In genomic region chr2:62505649-62506420, GRCh38 we compare ENCODE assay signal across 8 cellular contexts. TPM values are rescaled to one million over a fixed set of nuclear protein-coding genes. Genes with fewer than 3 reads are reported as not detected.
DNase-seq lines count a peak whose midpoint lies in the region; ATAC-seq and TF ChIP-seq lines count a peak whose summit lies in the region.

TSS of gene TMEM17 (minus strand) at chr2:62506195. CDS start at chr2:62506129, 66 bp downstream.

- H3K4me3 Mint-ChIP-seq in activated T-helper 17 cell treated with anti-CD3 and anti-CD28 coated beads, Interleukin-2, amount 50 U/mL, for 72 hours = peak within 1 kb of the TSS; percentile 63
- peak within 1 kb of the TSS; percentile 75 for H3K4me3 Mint-ChIP-seq in natural killer cell treated with Interleukin-12 subunit alpha and Interleukin-12 subunit beta and Interleukin-15 and Interleukin-18, amount 100 ng/mL, for 72 hours

- H3K27me3 ChIP-seq in HL-60 (ENCODE audit: insufficient read depth, poor library complexity, severe bottlenecking) (no peaks in the 10 kb centered on the region), foreskin keratinocyte (no peaks in the 10 kb centered on the region), tibial nerve (no peaks in the 10 kb centered on the region)

- peaks cover 24% of the 10 kb centered on the region for H3K27me3 Mint-ChIP-seq in activated T-helper 17 cell treated with anti-CD3 and anti-CD28 coated beads, Interleukin-2, amount 50 U/mL, for 72 hours
- H3K27me3 Mint-ChIP-seq in natural killer cell treated with Interleukin-12 subunit alpha and Interleukin-12 subunit beta and Interleukin-15 and Interleukin-18, amount 100 ng/mL, for 72 hours = peaks cover 9 to 20% of the 10 kb centered on the region in 2 donors

- peak within 1 kb of the TSS; percentile 95 for H3K4me3 ChIP-seq in HL-60 (replicated peaks; ENCODE audit: insufficient read depth, low read length)
- H3K4me3 ChIP-seq in tibial nerve = peak within 1 kb of the TSS; percentile 54 to 76 (median 66)

- no peak within 1 kb of the TSS for H3K27ac Mint-ChIP-seq in activated T-helper 17 cell treated with anti-CD3 and anti-CD28 coated beads, Interleukin-2, amount 50 U/mL, for 72 hours
- H3K27ac Mint-ChIP-seq in natural killer cell treated with Interleukin-12 subunit alpha and Interleukin-12 subunit beta and Interleukin-15 and Interleukin-18, amount 100 ng/mL, for 72 hours = peak within 1 kb of the TSS in 1 of 2 donors; percentile 53

- H3K27ac ChIP-seq in HL-60 (replicated peaks) = peak within 1 kb of the TSS; percentile 78
- H3K27ac ChIP-seq in foreskin keratinocyte = peak within 1 kb of the TSS; percentile 77
- H3K27ac ChIP-seq in tibial nerve = peak within 1 kb of the TSS; percentile 88 to 97 (median 94)

- H3K4me1 ChIP-seq in foreskin keratinocyte (peaks cover 5% of the 10 kb centered on the region), tibial nerve (peaks cover 0 to 23% (median 6%) of the 10 kb centered on the region in 4 donors)

- TF ChIP-seq CTCF in HL-60 (IDR thresholded peaks at IDR 0.05; ENCODE audit: insufficient read depth, low read length) = no peak
- TF ChIP-seq CTCF in foreskin keratinocyte (conservative IDR thresholded peaks at IDR 0.05) = no peak
- peak in 2 of 5 experiments; percentile 18 to 25 for TF ChIP-seq CTCF in tibial nerve (IDR thresholded peaks at IDR 0.05)

- peak; percentile 82 for DNase-seq in DMS53 treated with DMSO at 0.1 percent for 48 hours (lab: John Stamatoyannopoulos, UW; ENCODE audit: unreplicated experiment)
- DNase-seq in HL-60 (ENCODE audit: low read depth in 1 of 2, low spot score in 1 of 2) = peak; percentile 45 to 84
- DNase-seq in NCI-H82 (lab: John Stamatoyannopoulos, UW) = peak; percentile 84
- peak; percentile 69 to 85 for DNase-seq in foreskin keratinocyte
- peak; percentile 71 for DNase-seq in natural killer cell treated with Interleukin-12 subunit alpha and Interleukin-12 subunit beta and Interleukin-15 and Interleukin-18, amount 100 ng/mL, for 72 hours (ENCODE audit: low spot score)
- peak; percentile 77 to 86 for DNase-seq in tibial nerve (ENCODE audit: low spot score in 2 of 2)

- TF ChIP-seq POLR2A in tibial nerve (IDR thresholded peaks at IDR 0.05) = peak; percentile 15 to 66

- peak in 1 of 2 donors; percentile 77 for TF ChIP-seq EP300 in tibial nerve (IDR thresholded peaks at IDR 0.05)

- peak; percentile 81 for ATAC-seq in GM21360 (IDR thresholded peaks at IDR 0.05; ENCODE audit: unreplicated experiment)
- peak; percentile 84 for ATAC-seq in activated T-helper 17 cell treated with anti-CD3 and anti-CD28 coated beads, Interleukin-2, amount 50 U/mL, for 72 hours (replicated peaks)
- peak; percentile 80 for ATAC-seq in foreskin keratinocyte
- ATAC-seq in natural killer cell treated with Interleukin-12 subunit alpha and Interleukin-12 subunit beta and Interleukin-15 and Interleukin-18, amount 100 ng/mL, for 72 hours = peak; percentile 84 to 91

- no peaks in the 10 kb centered on the region for H3K9me3 ChIP-seq in tibial nerve

- H3K36me3 ChIP-seq in tibial nerve = peaks cover 0 to 20% (median 0%) of the 10 kb centered on the region in 3 donors

- no peaks in the 10 kb centered on the region for H3K36me3 Mint-ChIP-seq in activated T-helper 17 cell treated with anti-CD3 and anti-CD28 coated beads, Interleukin-2, amount 50 U/mL, for 72 hours (ENCODE audit: low read depth)
- H3K36me3 Mint-ChIP-seq in natural killer cell treated with Interleukin-12 subunit alpha and Interleukin-12 subunit beta and Interleukin-15 and Interleukin-18, amount 100 ng/mL, for 72 hours = no peaks in the 10 kb centered on the region

- peaks cover 4% of the 10 kb centered on the region for H3K4me1 Mint-ChIP-seq in activated T-helper 17 cell treated with anti-CD3 and anti-CD28 coated beads, Interleukin-2, amount 50 U/mL, for 72 hours
- H3K4me1 Mint-ChIP-seq in natural killer cell treated with Interleukin-12 subunit alpha and Interleukin-12 subunit beta and Interleukin-15 and Interleukin-18, amount 100 ng/mL, for 72 hours (ENCODE audit: low read depth in 2 of 2) = peaks cover 9 to 12% of the 10 kb centered on the region in 2 donors

- WGBS in tibial nerve, 2 donors = 1 to 2% methylated on average over 21 to 58 of the region's 76 CpGs

- no peaks in the 10 kb centered on the region for H3K9me3 Mint-ChIP-seq in activated T-helper 17 cell treated with anti-CD3 and anti-CD28 coated beads, Interleukin-2, amount 50 U/mL, for 72 hours
- H3K9me3 Mint-ChIP-seq in natural killer cell treated with Interleukin-12 subunit alpha and Interleukin-12 subunit beta and Interleukin-15 and Interleukin-18, amount 100 ng/mL, for 72 hours = no peaks in the 10 kb centered on the region

RNA-seq across cellular contexts. Expression of gene TMEM17, which starts in this region (rescaled TPM):
- under 1 TPM; 0.11 to 0.22 TPM for total RNA-seq in activated T-helper 17 cell treated with anti-CD3 and anti-CD28 coated beads, Interleukin-2, amount 50 U/mL, for 72 hours
- total RNA-seq in foreskin keratinocyte = 2.3 and 2.5 TPM in 2 replicates
- 1.9 and 2.1 TPM in 2 replicates for polyA plus RNA-seq in foreskin keratinocyte
- total RNA-seq in natural killer cell treated with Interleukin-12 subunit alpha and Interleukin-12 subunit beta and Interleukin-15 and Interleukin-18, amount 100 ng/mL, for 72 hours = under 1 TPM; 0.14 to 0.28 TPM
- 1 to 10 TPM; 1.7 to 5.9 (median 3.2) TPM for total RNA-seq in tibial nerve

Comparison
In these comparisons a context has a peak if more than half of its experiments do, and no peak if none do; other contexts are left out.
1. Peak in every context shown above with its lines: DNase-seq, ATAC-seq, H3K4me3 ChIP-seq and H3K27ac ChIP-seq.
2. Peak in ATAC-seq in activated T-helper 17 cell treated with anti-CD3 and anti-CD28 coated beads, Interleukin-2, amount 50 U/mL, for 72 hours; RNA of the gene not detected or under 1 TPM.
3. Peak in DNase-seq and ATAC-seq in natural killer cell treated with Interleukin-12 subunit alpha and Interleukin-12 subunit beta and Interleukin-15 and Interleukin-18, amount 100 ng/mL, for 72 hours; RNA of the gene not detected or under 1 TPM.